12 cellular contexts compared by ENCODE assay signal in the genomic region with DNA sequence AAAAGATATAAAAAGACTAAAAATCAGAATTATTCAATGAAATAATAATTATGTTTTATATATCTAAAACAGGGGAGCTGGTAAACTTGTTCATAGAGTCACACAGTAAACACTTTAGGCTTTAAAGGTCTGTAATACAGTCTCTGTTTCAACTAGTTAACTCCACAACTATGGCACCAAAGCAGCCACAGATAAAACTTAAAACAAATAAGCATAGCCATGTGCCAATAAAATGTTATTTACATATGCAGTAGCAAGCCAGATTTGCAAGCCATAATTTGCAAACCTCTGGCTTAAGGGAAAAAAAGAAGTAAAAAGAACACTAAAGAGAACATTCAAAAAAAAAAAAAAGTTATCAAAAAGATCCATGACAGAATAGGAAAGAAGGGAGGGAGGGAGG. TPM values are rescaled to one million over a fixed set of nuclear protein-coding genes. Genes with fewer than 3 reads are reported as not detected.
DNase-seq lines count a peak whose midpoint lies in the region; ATAC-seq, FAIRE-seq and TF ChIP-seq lines count a peak whose summit lies in the region.
"Had no signal": no experiment of that assay in that cellular context is flagged by ENCODE, and none has a peak within 500 bp of the region (broad histone marks: within the 10 kb centered on the region; RNA-seq: fewer than 3 reads in every experiment).

No MANE protein-coding gene starts in this region.

- H3K9me3 Mint-ChIP-seq in CD4-positive, alpha-beta T cell: no peaks in the 10 kb centered on the region
- H3K9me3 Mint-ChIP-seq: CD14-positive monocyte had no signal

- TF ChIP-seq CTCF in 22Rv1 (IDR thresholded peaks at IDR 0.05): no peak
- TF ChIP-seq CTCF in CD4-positive, alpha-beta T cell (IDR thresholded peaks at IDR 0.05): no peak

- CTCF ChIA-PET in CD4-positive, alpha-beta T cell (lab: Charles Lee): no interaction called here

- peak overlapping the region; percentile 60 for H3K27ac Mint-ChIP-seq in CD4-positive, alpha-beta T cell

- FAIRE-seq in RCC 7860 (lab: Jason Lieb, UNC): peak; percentile 21

- no peaks in the 10 kb centered on the region for H3K27me3 ChIP-seq in CD4-positive, alpha-beta T cell (ENCODE audit: control insufficient read depth, insufficient read depth, low read length)

- ATAC-seq in CD4-positive, alpha-beta T cell (ENCODE audit: poor library complexity): no peak
- peak; percentile 56 for ATAC-seq in left lobe of liver
- ATAC-seq: A549, HCT116 had no signal

- H3K4me3 Mint-ChIP-seq in CD4-positive, alpha-beta T cell: no peak overlapping the region
- H3K4me3 Mint-ChIP-seq: CD14-positive monocyte had no signal

- POLR2A ChIA-PET in CD4-positive, alpha-beta T cell (lab: Charles Lee): no interaction called here

- H3K27ac ChIP-seq in 22Rv1: peak overlapping the region; percentile 27
- no peak overlapping the region for H3K27ac ChIP-seq in CD4-positive, alpha-beta T cell (ENCODE audit: low read depth, low read length)
- H3K27ac ChIP-seq: A549, HL-60 had no signal

- DNase-seq in CD4-positive, alpha-beta T cell: no peak
- DNase-seq in RCC 7860 (ENCODE audit: low spot score) (no peak), left lobe of liver (ENCODE audit: low spot score) (no peak), activated T-cell treated with anti-CD3 and anti-CD28 coated beads for 4 hours (no peak), AG08396 (ENCODE audit: low spot score) (no peak)
- no peak for DNase-seq in activated CD4-positive, CD25-positive, alpha-beta regulatory T cell (lab: John Stamatoyannopoulos, UW)
- DNase-seq: DMS53 had no signal

- H3K27me3 Mint-ChIP-seq in CD4-positive, alpha-beta T cell: no peaks in the 10 kb centered on the region

- H3K9me3 ChIP-seq in CD4-positive, alpha-beta T cell (ENCODE audit: control insufficient read depth, low read length): no peaks in the 10 kb centered on the region
- H3K9me3 ChIP-seq: A549 had no signal

- H3K36me3 Mint-ChIP-seq in CD4-positive, alpha-beta T cell (ENCODE audit: low read depth): peaks cover 36% of the 10 kb centered on the region

- intact Hi-C loops in CD4-positive, alpha-beta T cell (cut with DNase I, micrococcal nuclease): no loop called here

- H3K4me1 Mint-ChIP-seq in CD4-positive, alpha-beta T cell (ENCODE audit: low read depth): peaks cover 85% of the 10 kb centered on the region

RNA-seq across cellular contexts. Expression of gene RICTOR, which starts 24.9 kb away (rescaled TPM):
- total RNA-seq in CD4-positive, alpha-beta T cell: 100 to 1,000 TPM; 125 TPM
- 12.0 TPM for total RNA-seq in left lobe of liver
